ENCODE assay signal across 8 cellular contexts in the genomic region with DNA sequence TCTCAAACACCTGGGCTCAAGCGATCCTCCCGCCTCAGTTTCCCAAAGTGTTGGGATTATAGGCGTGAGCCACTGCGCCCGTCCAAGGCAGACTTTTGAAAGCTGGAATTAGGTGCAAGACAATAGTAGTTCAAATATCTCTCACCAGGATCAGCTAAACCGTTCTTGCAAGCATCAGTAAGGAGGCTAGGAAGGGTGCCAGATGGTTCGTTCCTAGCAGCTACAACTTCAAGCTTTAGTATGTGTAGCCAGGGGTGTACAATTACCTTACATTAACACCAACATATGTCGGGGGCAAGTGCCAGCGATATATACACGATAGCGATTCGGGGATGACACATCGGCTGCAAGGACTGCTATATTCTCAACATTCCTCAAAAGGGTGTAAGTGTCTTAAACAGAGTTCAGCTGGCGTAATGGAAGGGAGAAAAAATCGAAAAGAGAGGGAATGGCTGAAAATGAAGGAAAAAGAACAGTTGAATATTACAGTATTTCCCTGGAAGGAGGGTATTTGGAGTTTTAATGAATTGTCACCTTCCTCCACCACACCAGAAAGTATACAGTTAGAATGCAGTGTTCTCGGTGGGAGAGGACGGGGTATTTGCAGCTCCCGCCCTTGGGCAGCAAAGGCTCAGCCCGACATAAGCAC. TPM values are rescaled to one million over a fixed set of nuclear protein-coding genes. Genes with fewer than 3 reads are reported as not detected.
DNase-seq lines count a peak whose midpoint lies in the region; ATAC-seq and TF ChIP-seq lines count a peak whose summit lies in the region.

No MANE protein-coding gene starts in this region.

- no peaks in the 10 kb centered on the region for H3K9me3 ChIP-seq in ovary

- intact Hi-C loops in activated B cell treated with CpG ODN at 0.5 μM for 24 hours (cut with micrococcal nuclease) = loop anchor here (2.0 to 10.0 kb wide), 4 partner anchors 26 to 120 kb away; partner anchors contain the start of genes CERS5 and LARP4
- intact Hi-C loops in ovary (cut with DNase I) = loop anchor here in 2 of 4 donors (10.0 kb wide), 1 partner anchor 58 kb away; no protein-coding TSS in a partner anchor

- H3K4me3 ChIP-seq in ovary = peak overlapping the region; percentile 86

- peaks cover 17% of the 10 kb centered on the region for H3K4me1 Mint-ChIP-seq in activated B cell treated with CpG ODN at 0.5 μM for 24 hours

- TF ChIP-seq POLR2A in ovary (IDR thresholded peaks at IDR 0.05) = no peak

- H3K9me3 Mint-ChIP-seq in activated B cell treated with CpG ODN at 0.5 μM for 24 hours = no peaks in the 10 kb centered on the region

- DNase-seq in ELR (ENCODE audit: low read depth) = peak; percentile 63
- no peak for DNase-seq in activated B cell treated with CpG ODN at 0.5 μM for 24 hours
- peak; percentile 45 for DNase-seq in foreskin melanocyte
- DNase-seq in ovary = peak in 1 of 5 donors; percentile 38
- no peak for DNase-seq in NCI-H2081 treated with DMSO at 0.1 percent for 48 hours (lab: John Stamatoyannopoulos, UW)
- no peak for DNase-seq in activated CD4-positive, CD25-positive, alpha-beta regulatory T cell treated with anti-CD3 and anti-CD28 coated beads, Interleukin-2, amount 50 U/mL, for 72 hours
- no peak for DNase-seq in stimulated activated naive CD4-positive, alpha-beta T cell (lab: John Stamatoyannopoulos, UW)

- TF ChIP-seq CTCF in activated B cell treated with CpG ODN at 0.5 μM for 24 hours (IDR thresholded peaks at IDR 0.05) (no peak), ovary (IDR thresholded peaks at IDR 0.05) (no peak)

- H3K4me1 ChIP-seq in ovary (ENCODE audit: insufficient read depth) = peaks cover 3% of the 10 kb centered on the region

- H3K36me3 Mint-ChIP-seq in activated B cell treated with CpG ODN at 0.5 μM for 24 hours (ENCODE audit: low read depth) = no peaks in the 10 kb centered on the region

- no peaks in the 10 kb centered on the region for H3K27me3 Mint-ChIP-seq in activated B cell treated with CpG ODN at 0.5 μM for 24 hours

- peak overlapping the region; percentile 91 for H3K4me3 Mint-ChIP-seq in activated B cell treated with CpG ODN at 0.5 μM for 24 hours

- CTCF ChIA-PET in activated B cell treated with CpG ODN at 0.5 μM for 24 hours (lab: Charles Lee) = no interaction called here

- ATAC-seq in HG03280 (IDR thresholded peaks at IDR 0.05; ENCODE audit: unreplicated experiment) (peak; percentile 11), activated B cell treated with CpG ODN at 0.5 μM for 24 hours (ENCODE audit: low read depth) (peak; percentile 14)

- no peak for TF ChIP-seq EP300 in ovary (IDR thresholded peaks at IDR 0.05)

- POLR2A ChIA-PET in activated B cell treated with CpG ODN at 0.5 μM for 24 hours (lab: Charles Lee) = interaction anchor here (1.3 to 1.5 kb wide), 2 partner anchors 197 to 660 kb away, joined by 3 to 9 read pairs; partner anchors contain the start of genes PRPF40B and SMARCD1

- H3K27ac Mint-ChIP-seq in activated B cell treated with CpG ODN at 0.5 μM for 24 hours = no peak overlapping the region

- WGBS in ovary, 3 donors = 21 to 25% (median 23%) methylated on average over 19 of the region's 19 CpGs

- H3K36me3 ChIP-seq in ovary = no peaks in the 10 kb centered on the region

- H3K27ac ChIP-seq in ovary = peak overlapping the region in 1 of 2 donors; percentile 54

- no peaks in the 10 kb centered on the region for H3K27me3 ChIP-seq in ovary

RNA-seq across cellular contexts. Expression of gene LIMA1, which starts 0.6 kb away (rescaled TPM):
- total RNA-seq in activated B cell treated with CpG ODN at 0.5 μM for 24 hours = 5.7 and 6.7 TPM in 2 replicates
- 10 to 100 TPM; 34.5 to 63.4 (median 45.2) TPM for total RNA-seq in ovary
- 10 to 100 TPM; 28.0 to 80.0 TPM for polyA plus RNA-seq in ovary

Comparison
In these comparisons a context has a peak if more than half of its experiments do, and no peak if none do; other contexts are left out.
1. DNase-seq: peak in ELR (single experiment) and foreskin melanocyte (single experiment); none in activated B cell treated with CpG ODN at 0.5 μM for 24 hours (single experiment), NCI-H2081 treated with DMSO at 0.1 percent for 48 hours (single experiment), activated CD4-positive, CD25-positive, alpha-beta regulatory T cell treated with anti-CD3 and anti-CD28 coated beads, Interleukin-2, amount 50 U/mL, for 72 hours (single experiment) and stimulated activated naive CD4-positive, alpha-beta T cell (0 of 6).